Comparison of ENCODE assay signal across 8 cellular contexts in the genomic region with DNA sequence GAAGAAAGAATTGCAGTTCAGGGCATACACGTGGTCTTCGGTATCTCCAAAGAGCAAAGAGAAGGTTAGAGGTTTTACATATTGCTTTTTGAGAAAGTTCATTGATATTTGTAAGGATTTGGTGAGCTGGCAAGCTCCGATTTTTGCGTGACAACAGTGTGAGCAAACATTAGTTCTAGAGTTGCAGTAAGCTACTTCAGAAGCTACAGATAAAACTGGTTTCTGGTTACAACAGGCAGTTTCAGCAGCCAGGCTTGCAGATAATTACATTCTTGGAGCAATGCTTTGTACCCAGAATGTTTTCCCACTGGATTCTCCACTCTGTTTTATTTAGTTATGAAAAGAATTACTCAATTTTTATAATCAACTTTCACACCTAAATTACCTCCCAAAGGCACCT. TPM values are rescaled to one million over a fixed set of nuclear protein-coding genes. Genes with fewer than 3 reads are reported as not detected.
DNase-seq lines count a peak whose midpoint lies in the region; ATAC-seq, FAIRE-seq and TF ChIP-seq lines count a peak whose summit lies in the region.

No MANE protein-coding gene starts in this region.

- peaks cover 3% of the 10 kb centered on the region; the same call in 1 of the 2 replicates for H3F3A ChIP-seq in GM23248 (ENCODE audit: insufficient read depth)

- H3K27ac ChIP-seq in GM23248: no peak overlapping the region

- WGBS in GM23248 (ENCODE audit: low coverage in 1 of 2, low lambda C conversion rate in 2 of 2, missing lambda C conversion rate in 2 of 2), 2 experiments: 73% methylated on average over 4 of the region's 4 CpGs

- no peaks in the 10 kb centered on the region for H3K36me3 ChIP-seq in GM23248 (ENCODE audit: low read depth)

- no peak overlapping the region for H3K9ac ChIP-seq in GM23248

- peak; percentile 34 for ATAC-seq in esophagus mucosa
- ATAC-seq in GM18520 (IDR thresholded peaks at IDR 0.05; ENCODE audit: unreplicated experiment): no peak
- no peak for ATAC-seq in GM18858 (IDR thresholded peaks at IDR 0.05; ENCODE audit: unreplicated experiment)

- H3K9me2 ChIP-seq in GM23248 (ENCODE audit: insufficient read depth): no peaks in the 10 kb centered on the region

- no peak overlapping the region for H3K4me3 ChIP-seq in GM23248

- no peaks in the 10 kb centered on the region for H3K9me3 ChIP-seq in GM23248 (ENCODE audit: low read depth)

- H3K4me1 ChIP-seq in GM23248 (ENCODE audit: insufficient read depth): peaks cover 26% of the 10 kb centered on the region

- in situ Hi-C loops in GM23248 (cut with MboI): no loop called here

- no peaks in the 10 kb centered on the region for H4K20me1 ChIP-seq in GM23248 (ENCODE audit: insufficient read depth)

- TF ChIP-seq CTCF in D721Med (IDR thresholded peaks at IDR 0.05; ENCODE audit: insufficient read depth, missing control alignments): no peak

- no peaks in the 10 kb centered on the region for H3K27me3 ChIP-seq in GM23248 (replicated peaks; ENCODE audit: insufficient read depth)

- peak overlapping the region; percentile 100; the same call in 1 of the 2 replicates for H2AFZ ChIP-seq in GM23248

- H3K4me2 ChIP-seq in GM23248 (ENCODE audit: unreplicated experiment): no peak overlapping the region

- no peak for FAIRE-seq in D721Med (lab: Jason Lieb, UNC)

- no peaks in the 10 kb centered on the region for H3K79me2 ChIP-seq in GM23248 (ENCODE audit: insufficient read depth)

- DNase-seq in GM23248 (peak; percentile 21), OCI-M1 (lab: John Stamatoyannopoulos, UW) (peak; percentile 72), pons (ENCODE audit: low spot score) (peak; percentile 15), COR-L47 (lab: John Stamatoyannopoulos, UW) (no peak), D721Med (ENCODE audit: insufficient read length, low spot score) (no peak)

RNA-seq across cellular contexts. Expression of a gene that starts 28.2 kb away (rescaled TPM):
- total RNA-seq in GM23248 (2014; rRNA removed; shearing (Covaris generic)): not detected in 2 replicates
- not detected in 2 replicates for polyA plus RNA-seq in GM23248 (2016; fragmentation: Nextera tagmentation; extraction: Ambion mirVana)
- not detected for total RNA-seq in esophagus mucosa

RNA-seq across cellular contexts. Expression of a gene that starts 47.9 kb away (rescaled TPM):
- not detected in 2 replicates for total RNA-seq in GM23248 (2014; rRNA removed; shearing (Covaris generic))
- polyA plus RNA-seq in GM23248 (2016; fragmentation: Nextera tagmentation; extraction: Ambion mirVana): not detected in 2 replicates
- not detected for total RNA-seq in esophagus mucosa

RNA-seq across cellular contexts. Expression of a gene that starts 54.0 kb away (rescaled TPM):
- total RNA-seq in GM23248 (2014; rRNA removed; shearing (Covaris generic)): 0.11 and 0.13 TPM in 2 replicates
- 0.01 and 0.25 TPM in 2 replicates for polyA plus RNA-seq in GM23248 (2016; fragmentation: Nextera tagmentation; extraction: Ambion mirVana)
- total RNA-seq in esophagus mucosa: not detected

RNA-seq across cellular contexts. Expression of a gene that starts 58.8 kb away (rescaled TPM):
- total RNA-seq in GM23248 (2014; rRNA removed; shearing (Covaris generic)): not detected in 2 replicates
- polyA plus RNA-seq in GM23248 (2016; fragmentation: Nextera tagmentation; extraction: Ambion mirVana): not detected in 2 replicates
- total RNA-seq in esophagus mucosa: not detected

Comparison
In these comparisons a context has a peak if more than half of its experiments do, and no peak if none do; other contexts are left out.
1. DNase-seq: peak in GM23248 (single experiment), OCI-M1 (single experiment) and pons (single experiment); none in COR-L47 (single experiment) and D721Med (single experiment).